ENCODE assay signal across 18 cellular contexts in genomic region chr11:17506942-17507341, GRCh38. TPM values are rescaled to one million over a fixed set of nuclear protein-coding genes. Genes with fewer than 3 reads are reported as not detected.
A peak's percentile ranks its signal among the peaks of the same experiment; 100 is the strongest.
DNase-seq lines count a peak whose midpoint lies in the region; ATAC-seq and TF ChIP-seq lines count a peak whose summit lies in the region.
"Had no signal": no experiment of that assay in that cellular context is flagged by ENCODE, and none has a peak within 500 bp of the region (broad histone marks: within the 10 kb centered on the region; RNA-seq: fewer than 3 reads in every experiment).

No MANE protein-coding gene starts in this region.

- POLR2A ChIA-PET in CD4-positive, alpha-beta memory T cell (lab: Charles Lee; ENCODE audit: partially characterized antibody) = no interaction called here

- no peaks in the 10 kb centered on the region for H3K36me3 ChIP-seq in neuronal stem cell (replicated peaks in 1 of 2; ENCODE audit: control insufficient read depth in 2 of 2, insufficient read depth in 2 of 2, low read length in 2 of 2)
- H3K36me3 ChIP-seq in vagina = no peaks in the 10 kb centered on the region
- H3K36me3 ChIP-seq in CD4-positive, alpha-beta memory T cell (ENCODE audit: insufficient read depth, low read length) = no peaks in the 10 kb centered on the region
- H3K36me3 ChIP-seq: left ventricle myocardium inferior had no signal

- H3K27ac Mint-ChIP-seq in CD4-positive, alpha-beta memory T cell = no peak overlapping the region
- H3K27ac Mint-ChIP-seq: activated naive CD4-positive, alpha-beta T cell treated with anti-CD3 and anti-CD28 coated beads, Interleukin-2, amount 50 U/mL, for 24 hours; naive B cell had no signal

- H2BK15ac ChIP-seq in neuronal stem cell (ENCODE audit: low read length) = no peak overlapping the region

- no peak overlapping the region for H3K23ac ChIP-seq in neuronal stem cell (ENCODE audit: low read depth, low read length, poor library complexity)

- no peak for TF ChIP-seq CTCF in vagina (IDR thresholded peaks at IDR 0.05)

- peak; percentile 66 for ATAC-seq in GM18517 (IDR thresholded peaks at IDR 0.05; ENCODE audit: unreplicated experiment)
- peak; percentile 47 for ATAC-seq in GM21619 (IDR thresholded peaks at IDR 0.05; ENCODE audit: unreplicated experiment)
- ATAC-seq in HG03439 (IDR thresholded peaks at IDR 0.05; ENCODE audit: unreplicated experiment) = peak; percentile 44

- TF ChIP-seq POLR2A in vagina (IDR thresholded peaks at IDR 0.05) = no peak

- no peak overlapping the region for H3K4ac ChIP-seq in neuronal stem cell (ENCODE audit: low read length)

- H3K14ac ChIP-seq in neuronal stem cell (ENCODE audit: low read length) = no peak overlapping the region

- H3K4me1 ChIP-seq in neuronal stem cell (ENCODE audit: control insufficient read depth in 2 of 2, insufficient read depth in 1 of 2, low read depth in 1 of 2, low read length in 2 of 2) (peaks cover 0 to 1% of the 10 kb centered on the region in 2 donors), vagina (no peaks in the 10 kb centered on the region)
- H3K4me1 ChIP-seq in CD4-positive, alpha-beta memory T cell (ENCODE audit: insufficient read depth, low read length) = no peaks in the 10 kb centered on the region

- no peak overlapping the region for H3K9ac ChIP-seq in neuronal stem cell (ENCODE audit: low read depth, low read length, poor library complexity)

- H2BK120ac ChIP-seq in neuronal stem cell (ENCODE audit: low read depth, low read length) = no peak overlapping the region

- peaks cover 0 to 2% (median 0%) of the 10 kb centered on the region in 4 donors for H3K4me1 Mint-ChIP-seq in CD4-positive, alpha-beta memory T cell
- H3K4me1 Mint-ChIP-seq: activated naive CD4-positive, alpha-beta T cell treated with anti-CD3 and anti-CD28 coated beads, Interleukin-2, amount 50 U/mL, for 24 hours; naive B cell had no signal

- H3K79me1 ChIP-seq in neuronal stem cell (ENCODE audit: low read depth, low read length) = no peaks in the 10 kb centered on the region

- no peak overlapping the region for H3K4me3 ChIP-seq in neuronal stem cell (ENCODE audit: low read length in 2 of 2)
- no peak overlapping the region for H3K4me3 ChIP-seq in vagina
- H3K4me3 ChIP-seq in CD4-positive, alpha-beta memory T cell (ENCODE audit: low read length in 2 of 2) = no peak overlapping the region
- H3K4me3 ChIP-seq: left ventricle myocardium inferior had no signal

- H3K18ac ChIP-seq in neuronal stem cell (ENCODE audit: low read length) = peak overlapping the region; percentile 22

- H2BK5ac ChIP-seq in neuronal stem cell (ENCODE audit: low read length) = no peak overlapping the region

- H3K27me3 ChIP-seq in neuronal stem cell (ENCODE audit: control insufficient read depth in 3 of 3, insufficient read depth in 3 of 3, low read depth in 1 of 3, low read length in 3 of 3) (peaks cover 0 to 12% (median 0%) of the 10 kb centered on the region in 3 experiments), vagina (no peaks in the 10 kb centered on the region)
- H3K27me3 ChIP-seq in CD4-positive, alpha-beta memory T cell (ENCODE audit: insufficient read depth, low read length) = no peaks in the 10 kb centered on the region

- CTCF ChIA-PET in CD4-positive, alpha-beta memory T cell (lab: Charles Lee; ENCODE audit: partially characterized antibody) = interaction anchor here (1.2 to 6.7 kb wide), 6 partner anchors 13 to 277 kb away, joined by 4 to 98 read pairs (median 12); no protein-coding TSS in a partner anchor

- H2AFZ ChIP-seq in neuronal stem cell (ENCODE audit: low read length) = no peak overlapping the region

- no peaks in the 10 kb centered on the region for H3K36me3 Mint-ChIP-seq in CD4-positive, alpha-beta memory T cell
- H3K36me3 Mint-ChIP-seq: activated naive CD4-positive, alpha-beta T cell treated with anti-CD3 and anti-CD28 coated beads, Interleukin-2, amount 50 U/mL, for 24 hours; naive B cell had no signal

- H3K4me2 ChIP-seq in neuronal stem cell (ENCODE audit: insufficient read depth, low read length, poor library complexity, severe bottlenecking) = no peak overlapping the region

- no peak overlapping the region for H4K91ac ChIP-seq in neuronal stem cell (ENCODE audit: low read depth, low read length, poor library complexity)

- H3K27me3 Mint-ChIP-seq in CD4-positive, alpha-beta memory T cell = peaks cover 3 to 7% of the 10 kb centered on the region in 2 donors
- H3K27me3 Mint-ChIP-seq: activated naive CD4-positive, alpha-beta T cell treated with anti-CD3 and anti-CD28 coated beads, Interleukin-2, amount 50 U/mL, for 24 hours had no signal

- intact Hi-C loops in vagina (cut with DNase I) = no loop called here
- intact Hi-C loops in CD4-positive, alpha-beta memory T cell (cut with micrococcal nuclease) = loop anchor here (10.0 kb wide), 1 partner anchor 722 kb away; no protein-coding TSS in a partner anchor

- H2BK12ac ChIP-seq in neuronal stem cell (ENCODE audit: low read length) = no peak overlapping the region

- no peaks in the 10 kb centered on the region for H3K9me3 ChIP-seq in neuronal stem cell (replicated peaks in 1 of 2; ENCODE audit: control insufficient read depth in 2 of 2, insufficient read depth in 1 of 2, low read depth in 1 of 2, low read length in 2 of 2)
- no peaks in the 10 kb centered on the region for H3K9me3 ChIP-seq in vagina
- no peaks in the 10 kb centered on the region for H3K9me3 ChIP-seq in CD4-positive, alpha-beta memory T cell (ENCODE audit: control insufficient read depth in 1 of 2, low read length in 2 of 2)
- H3K9me3 ChIP-seq: left ventricle myocardium inferior had no signal

- H4K8ac ChIP-seq in neuronal stem cell (ENCODE audit: low read depth, low read length) = no peak overlapping the region

- no peak overlapping the region for H3K27ac ChIP-seq in neuronal stem cell (replicated peaks; ENCODE audit: low read length)
- no peak overlapping the region for H3K27ac ChIP-seq in vagina
- no peak overlapping the region for H3K27ac ChIP-seq in CD4-positive, alpha-beta memory T cell (ENCODE audit: low read depth, low read length)
- H3K27ac ChIP-seq: left ventricle myocardium inferior had no signal

- no peaks in the 10 kb centered on the region for H3K9me3 Mint-ChIP-seq in CD4-positive, alpha-beta memory T cell
- H3K9me3 Mint-ChIP-seq: activated naive CD4-positive, alpha-beta T cell treated with anti-CD3 and anti-CD28 coated beads, Interleukin-2, amount 50 U/mL, for 24 hours; naive B cell had no signal

- no CpG with 5 or more reads among the region's 3 CpGs for WGBS in neuronal stem cell (ENCODE audit: extremely low coverage in 2 of 2, insufficient read length in 2 of 2, insufficient replicate concordance in 1 of 2), 2 donors

- no peak overlapping the region for H3K4me3 Mint-ChIP-seq in CD4-positive, alpha-beta memory T cell
- H3K4me3 Mint-ChIP-seq: activated naive CD4-positive, alpha-beta T cell treated with anti-CD3 and anti-CD28 coated beads, Interleukin-2, amount 50 U/mL, for 24 hours had no signal

- no peak overlapping the region for H2AK5ac ChIP-seq in neuronal stem cell (ENCODE audit: low read depth, low read length)

- no peak for DNase-seq in neuronal stem cell (ENCODE audit: low spot score)
- DNase-seq in NCI-H1105 (lab: John Stamatoyannopoulos, UW) = no peak
- DNase-seq in vagina (ENCODE audit: extremely low spot score in 2 of 2) = no peak
- no peak for DNase-seq in CD4-positive, alpha-beta memory T cell
- DNase-seq in activated CD4-positive, alpha-beta T cell treated with anti-CD3 and anti-CD28 coated beads for 1 hour = no peak
- DNase-seq: activated CD8-positive, alpha-beta memory T cell treated with anti-CD3 and anti-CD28 coated beads, Interleukin-2, amount 50 U/mL, for 4 hours; C1 segment of cervical spinal cord; DND-41; H7; hypothalamus; left ventricle myocardium inferior; naive B cell had no signal

RNA-seq across cellular contexts. Expression of gene ABCC8, which starts 30.3 kb away (rescaled TPM):
- polyA plus RNA-seq in neuronal stem cell (2013, experiment 1 of 2) = 0.85 TPM
- polyA plus RNA-seq in neuronal stem cell (2013, experiment 2 of 2) = 0.51 TPM
- total RNA-seq in vagina = 13.0 TPM
- total RNA-seq in CD4-positive, alpha-beta memory T cell = not detected
- not detected for polyA plus RNA-seq in CD4-positive, alpha-beta memory T cell
- total RNA-seq: pulmonary artery endothelial cell, RPMI7951 had no signal

RNA-seq across cellular contexts. Expression of gene USH1C, which starts 37.3 kb away (rescaled TPM):
- 0.57 TPM for polyA plus RNA-seq in neuronal stem cell (2013, experiment 1 of 2)
- polyA plus RNA-seq in neuronal stem cell (2013, experiment 2 of 2) = 0.66 TPM
- not detected for total RNA-seq in vagina
- total RNA-seq in CD4-positive, alpha-beta memory T cell = not detected
- polyA plus RNA-seq in CD4-positive, alpha-beta memory T cell = not detected
- total RNA-seq: left ventricle myocardium inferior, pulmonary artery endothelial cell, RPMI7951 had no signal

RNA-seq across cellular contexts. Expression of gene OTOG, which starts 40.1 kb away (rescaled TPM):
- 0.35 TPM for polyA plus RNA-seq in neuronal stem cell (2013, experiment 1 of 2)
- polyA plus RNA-seq in neuronal stem cell (2013, experiment 2 of 2) = 0.37 TPM
- not detected for total RNA-seq in vagina
- not detected for total RNA-seq in CD4-positive, alpha-beta memory T cell
- polyA plus RNA-seq in CD4-positive, alpha-beta memory T cell = not detected
- total RNA-seq: left ventricle myocardium inferior, pulmonary artery endothelial cell, RPMI7951 had no signal

Comparison
In these comparisons a context has a peak if more than half of its experiments do, and no peak if none do; other contexts are left out.
1. RNA of gene ABCC8, which starts 30.3 kb away (total RNA-seq): 13.0 TPM in vagina (single experiment); not detected in CD4-positive, alpha-beta memory T cell; every median in the first group is over 10 times any median in the second.
2. Peak in every context shown above with its lines, with median percentiles within 50 percentile points of each other: ATAC-seq.